Comparison of ENCODE assay signal across 25 cellular contexts in genomic region chr1:214108097-214108446, GRCh38.
DNase-seq lines count a peak whose midpoint lies in the region; ATAC-seq and TF ChIP-seq lines count a peak whose summit lies in the region.
"Had no signal": no experiment of that assay in that cellular context is flagged by ENCODE, and none has a peak within 500 bp of the region (broad histone marks: within the 10 kb centered on the region; RNA-seq: fewer than 3 reads in every experiment).

No MANE protein-coding gene starts in this region.

- H3K4me1 ChIP-seq in adrenal gland (replicated peaks in 1 of 2) (peaks cover 0 to 13% of the 10 kb centered on the region in 2 donors), right atrium auricular region (peaks cover 0 to 16% of the 10 kb centered on the region in 2 donors), spleen (peaks cover 0 to 37% (median 2%) of the 10 kb centered on the region in 6 donors)

- POLR2A ChIA-PET in activated CD8-positive, alpha-beta T cell treated with anti-CD3 and anti-CD28 coated beads, Interleukin-2, amount 10 ng/mL, durations not matched to agents 7 days and 5 days (lab: Charles Lee): no interaction called here

- H3K27ac Mint-ChIP-seq in activated CD8-positive, alpha-beta T cell treated with anti-CD3 and anti-CD28 coated beads, Interleukin-2, amount 10 ng/mL, durations not matched to agents 7 days and 5 days: no peak overlapping the region
- H3K27ac Mint-ChIP-seq: activated CD8-positive, alpha-beta memory T cell treated with anti-CD3 and anti-CD28 coated beads, Interleukin-2, amount 10 ng/mL, durations not matched to agents 7 days and 5 days; activated T-helper 1 cell treated with anti-CD3 and anti-CD28 coated beads, Interleukin-12 subunit alpha, Interleukin-12 subunit beta, Interleukin-2, Interleukin-4 antibody, amounts not matched to agents 30 ng/mL and 10 ng/mL and 1 ng/mL, durations not matched to agents 14 hours and 24 hours and 36 hours; CD4-positive, alpha-beta memory T cell; immature natural killer cell had no signal

- TF ChIP-seq POLR2A in adrenal gland (IDR thresholded peaks at IDR 0.05) (no peak), spleen (IDR thresholded peaks at IDR 0.05) (no peak)

- H3K4me3 ChIP-seq in adrenal gland (no peak overlapping the region), right atrium auricular region (peak overlapping the region in 1 of 2 donors; percentile 34), spleen (peak overlapping the region in 2 of 8 donors; percentile 22 to 41)
- H3K4me3 ChIP-seq: SJSA1 had no signal

- H3K36me3 Mint-ChIP-seq in activated CD8-positive, alpha-beta T cell treated with anti-CD3 and anti-CD28 coated beads, Interleukin-2, amount 10 ng/mL, durations not matched to agents 7 days and 5 days (ENCODE audit: low read depth): no peaks in the 10 kb centered on the region
- H3K36me3 Mint-ChIP-seq: activated CD8-positive, alpha-beta memory T cell treated with anti-CD3 and anti-CD28 coated beads, Interleukin-2, amount 10 ng/mL, durations not matched to agents 7 days and 5 days; CD4-positive, alpha-beta memory T cell; immature natural killer cell had no signal

- H3K27me3 Mint-ChIP-seq in activated CD8-positive, alpha-beta T cell treated with anti-CD3 and anti-CD28 coated beads, Interleukin-2, amount 10 ng/mL, durations not matched to agents 7 days and 5 days (ENCODE audit: low read depth): no peaks in the 10 kb centered on the region
- H3K27me3 Mint-ChIP-seq: activated CD8-positive, alpha-beta memory T cell treated with anti-CD3 and anti-CD28 coated beads, Interleukin-2, amount 10 ng/mL, durations not matched to agents 7 days and 5 days had no signal

- no peaks in the 10 kb centered on the region for H3K4me1 Mint-ChIP-seq in activated CD8-positive, alpha-beta T cell treated with anti-CD3 and anti-CD28 coated beads, Interleukin-2, amount 10 ng/mL, durations not matched to agents 7 days and 5 days (ENCODE audit: low read depth)
- H3K4me1 Mint-ChIP-seq: CD4-positive, alpha-beta memory T cell; immature natural killer cell had no signal

- H3K27me3 ChIP-seq in adrenal gland (no peaks in the 10 kb centered on the region), right atrium auricular region (no peaks in the 10 kb centered on the region), spleen (replicated peaks in 1 of 7) (peaks cover 0 to 11% (median 0%) of the 10 kb centered on the region in 7 donors)
- H3K27me3 ChIP-seq: SJSA1 had no signal

- no peak for TF ChIP-seq CTCF in adrenal gland (IDR thresholded peaks at IDR 0.05)
- TF ChIP-seq CTCF in right atrium auricular region (IDR thresholded peaks at IDR 0.05): no peak
- no peak for TF ChIP-seq CTCF in spleen (IDR thresholded peaks at IDR 0.05 in 8 of 11, conservative IDR thresholded peaks at IDR 0.05 in 3 of 11)

- H3K9me3 ChIP-seq in adrenal gland (replicated peaks in 1 of 3) (no peaks in the 10 kb centered on the region), right atrium auricular region (peaks cover 0 to 7% of the 10 kb centered on the region in 2 donors), spleen (peaks cover 0 to 10% (median 0%) of the 10 kb centered on the region in 8 donors)
- H3K9me3 ChIP-seq: SJSA1 had no signal

- CTCF ChIA-PET in activated CD8-positive, alpha-beta T cell treated with anti-CD3 and anti-CD28 coated beads, Interleukin-2, amount 10 ng/mL, durations not matched to agents 7 days and 5 days (lab: Charles Lee): no interaction called here

- H3K36me3 ChIP-seq in adrenal gland (replicated peaks in 1 of 2) (no peaks in the 10 kb centered on the region), right atrium auricular region (no peaks in the 10 kb centered on the region), spleen (no peaks in the 10 kb centered on the region)
- H3K36me3 ChIP-seq: SJSA1 had no signal

- H3K27ac ChIP-seq in adrenal gland (peak overlapping the region in 4 of 5 donors; percentile 66 to 84 (median 76)), right atrium auricular region (peak overlapping the region; percentile 70 to 90), spleen (peak overlapping the region in 7 of 8 donors; percentile 62 to 89 (median 71))
- H3K27ac ChIP-seq: 22Rv1, SJSA1 had no signal

- DNase-seq in DMS153 (lab: John Stamatoyannopoulos, UW) (peak; percentile 46), DMS153 treated with DMSO at 0.1 percent for 48 hours (lab: John Stamatoyannopoulos, UW; ENCODE audit: unreplicated experiment) (no peak), adrenal gland (no peak), right atrium auricular region (ENCODE audit: low spot score) (no peak), spleen (no peak)
- no peak for DNase-seq in activated CD8-positive, alpha-beta T cell treated with anti-CD3 and anti-CD28 coated beads, Interleukin-2, amount 10 ng/mL, durations not matched to agents 7 days and 5 days
- DNase-seq: activated CD4-positive, alpha-beta T cell treated with anti-CD3 and anti-CD28 coated beads for 48 hours; activated CD8-positive, alpha-beta memory T cell treated with anti-CD3 and anti-CD28 coated beads, Interleukin-2, amount 10 ng/mL, durations not matched to agents 7 days and 5 days; activated naive CD4-positive, alpha-beta T cell treated with anti-CD3 and anti-CD28 coated beads, Interleukin-2, amount 50 U/mL, for 16 hours; anterior cingulate cortex; CD4-positive, alpha-beta memory T cell; cerebellar nuclear complex; DND-41; immature natural killer cell; NCI-H1694 treated with DMSO at 0.1 percent for 48 hours; PC-3; stimulated activated CD4-positive, alpha-beta T cell treated with anti-CD3 and anti-CD28 coated beads, Interleukin-4, amount 100 ng/mL, for 1 hour; stimulated activated naive CD4-positive, alpha-beta T cell; T-helper 2 cell had no signal

- 92 to 100% (median 98%) methylated on average over 1 of the region's 1 CpG for WGBS in adrenal gland, 4 donors
- WGBS in spleen, 5 donors: 60 to 92% (median 89%) methylated on average over 1 of the region's 1 CpG

- ATAC-seq in GM21723 (IDR thresholded peaks at IDR 0.05; ENCODE audit: unreplicated experiment) (no peak), GM19397 (IDR thresholded peaks at IDR 0.05; ENCODE audit: unreplicated experiment) (no peak)
- no peak for ATAC-seq in activated CD8-positive, alpha-beta T cell treated with anti-CD3 and anti-CD28 coated beads, Interleukin-2, amount 10 ng/mL, durations not matched to agents 7 days and 5 days
- ATAC-seq: activated CD8-positive, alpha-beta memory T cell treated with anti-CD3 and anti-CD28 coated beads, Interleukin-2, amount 10 ng/mL, durations not matched to agents 7 days and 5 days; PC-3 had no signal

- intact Hi-C loops in adrenal gland (cut with DNase I): no loop called here
- intact Hi-C loops in spleen (cut with DNase I; ENCODE audit: low total_unique reads): no loop called here

- no peaks in the 10 kb centered on the region for H3K9me3 Mint-ChIP-seq in activated CD8-positive, alpha-beta T cell treated with anti-CD3 and anti-CD28 coated beads, Interleukin-2, amount 10 ng/mL, durations not matched to agents 7 days and 5 days (ENCODE audit: insufficient read depth)
- H3K9me3 Mint-ChIP-seq: activated T-helper 1 cell treated with anti-CD3 and anti-CD28 coated beads, Interleukin-12 subunit alpha, Interleukin-12 subunit beta, Interleukin-2, Interleukin-4 antibody, amounts not matched to agents 30 ng/mL and 10 ng/mL and 1 ng/mL, durations not matched to agents 14 hours and 24 hours and 36 hours had no signal

- H3K4me3 Mint-ChIP-seq in activated CD8-positive, alpha-beta T cell treated with anti-CD3 and anti-CD28 coated beads, Interleukin-2, amount 10 ng/mL, durations not matched to agents 7 days and 5 days: no peak overlapping the region
- H3K4me3 Mint-ChIP-seq: activated CD8-positive, alpha-beta memory T cell treated with anti-CD3 and anti-CD28 coated beads, Interleukin-2, amount 10 ng/mL, durations not matched to agents 7 days and 5 days; activated T-helper 1 cell treated with anti-CD3 and anti-CD28 coated beads, Interleukin-12 subunit alpha, Interleukin-12 subunit beta, Interleukin-2, Interleukin-4 antibody, amounts not matched to agents 30 ng/mL and 10 ng/mL and 1 ng/mL, durations not matched to agents 14 hours and 24 hours and 36 hours; CD4-positive, alpha-beta memory T cell; immature natural killer cell; neural crest cell had no signal
